In the genomic region with DNA sequence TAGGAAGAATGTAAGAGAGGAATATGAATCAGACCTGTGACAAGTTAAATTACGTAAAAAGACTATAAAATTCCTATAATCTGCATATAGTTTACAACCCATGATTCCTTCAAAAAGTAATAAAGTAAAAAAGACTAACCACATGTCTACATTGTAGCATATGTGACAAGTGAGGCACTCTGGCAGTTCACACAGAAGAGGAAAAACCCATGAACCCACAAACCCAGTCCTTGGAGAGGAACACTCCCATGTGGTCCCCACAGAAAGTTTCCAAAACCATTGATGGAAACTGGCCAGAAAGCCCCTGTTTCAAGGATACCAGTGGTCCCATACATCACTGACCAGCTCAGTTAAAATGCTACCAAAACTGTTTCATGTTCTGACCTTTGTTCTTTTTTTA, we compare ENCODE assay signal across 31 cellular contexts. TPM values are rescaled to one million over a fixed set of nuclear protein-coding genes. Genes with fewer than 3 reads are reported as not detected.
DNase-seq lines count a peak whose midpoint lies in the region; ATAC-seq and TF ChIP-seq lines count a peak whose summit lies in the region.
"Had no signal": no experiment of that assay in that cellular context is flagged by ENCODE, and none has a peak within 500 bp of the region (broad histone marks: within the 10 kb centered on the region; RNA-seq: fewer than 3 reads in every experiment).

No MANE protein-coding gene starts in this region.

- H3K4me1 ChIP-seq in endodermal cell (ENCODE audit: control insufficient read depth, insufficient read depth, low read length), result peaks cover 11% of the 10 kb centered on the region

- ATAC-seq in activated T-cell treated with anti-CD3 and anti-CD28 coated beads, Interleukin-2, amount 50 U/mL, for 72 hours (replicated peaks in 1 of 2), result peak; percentile 13 to 16
- peak; percentile 53 for ATAC-seq in stimulated activated memory B cell treated with anti-CD40 and anti-IgM and Interleukin-4, amounts not matched to agents 10 μg/mL and 1 μg/mL and 100 μg/mL, for 72 hours
- ATAC-seq in HG02870 (IDR thresholded peaks at IDR 0.05; ENCODE audit: unreplicated experiment) (no peak), HG02759 (IDR thresholded peaks at IDR 0.05; ENCODE audit: unreplicated experiment) (no peak)

- peak overlapping the region; percentile 56 to 66 for H3K4me3 Mint-ChIP-seq in activated T-cell treated with anti-CD3 and anti-CD28 coated beads, Interleukin-2, amount 50 U/mL, for 72 hours
- no peak overlapping the region for H3K4me3 Mint-ChIP-seq in endodermal cell
- H3K4me3 Mint-ChIP-seq in stimulated activated memory B cell treated with anti-CD40 and anti-IgM and Interleukin-4, amounts not matched to agents 10 μg/mL and 1 μg/mL and 100 μg/mL, for 72 hours, result no peak overlapping the region
- H3K4me3 Mint-ChIP-seq: brain had no signal

- H3K27ac Mint-ChIP-seq in activated T-cell treated with anti-CD3 and anti-CD28 coated beads, Interleukin-2, amount 50 U/mL, for 72 hours, result peak overlapping the region; percentile 47
- H3K27ac Mint-ChIP-seq in endodermal cell, result peak overlapping the region; percentile 88
- no peak overlapping the region for H3K27ac Mint-ChIP-seq in stimulated activated memory B cell treated with anti-CD40 and anti-IgM and Interleukin-4, amounts not matched to agents 10 μg/mL and 1 μg/mL and 100 μg/mL, for 72 hours

- H3K9ac ChIP-seq in endodermal cell (ENCODE audit: extremely low read depth, low read length, poor library complexity, severe bottlenecking), result no peak overlapping the region

- H3K9me3 Mint-ChIP-seq in activated T-cell treated with anti-CD3 and anti-CD28 coated beads, Interleukin-2, amount 50 U/mL, for 72 hours, result no peaks in the 10 kb centered on the region
- H3K9me3 Mint-ChIP-seq in endodermal cell, result peaks cover 2% of the 10 kb centered on the region
- no peaks in the 10 kb centered on the region for H3K9me3 Mint-ChIP-seq in stimulated activated memory B cell treated with anti-CD40 and anti-IgM and Interleukin-4, amounts not matched to agents 10 μg/mL and 1 μg/mL and 100 μg/mL, for 72 hours
- H3K9me3 Mint-ChIP-seq: memory B cell had no signal

- no peaks in the 10 kb centered on the region for H3K27me3 Mint-ChIP-seq in activated T-cell treated with anti-CD3 and anti-CD28 coated beads, Interleukin-2, amount 50 U/mL, for 72 hours (ENCODE audit: low read depth)
- H3K27me3 Mint-ChIP-seq in endodermal cell (ENCODE audit: insufficient read depth), result no peaks in the 10 kb centered on the region
- no peaks in the 10 kb centered on the region for H3K27me3 Mint-ChIP-seq in stimulated activated memory B cell treated with anti-CD40 and anti-IgM and Interleukin-4, amounts not matched to agents 10 μg/mL and 1 μg/mL and 100 μg/mL, for 72 hours
- H3K27me3 Mint-ChIP-seq: memory B cell had no signal

- H3K4me3 ChIP-seq in NB4 (ENCODE audit: low read depth, low read length) (no peak overlapping the region), endodermal cell (ENCODE audit: low read length) (no peak overlapping the region)
- H3K4me3 ChIP-seq: adrenal gland, heart left ventricle, right atrium auricular region, spleen had no signal

- TF ChIP-seq POLR2A in NB4 (IDR thresholded peaks at IDR 0.05; ENCODE audit: extremely low read depth, insufficient read length), result no peak

- WGBS in endodermal cell (ENCODE audit: insufficient coverage in 1 of 2, insufficient read length in 1 of 2), 2 experiments, result 100% methylated on average over 1 of the region's 1 CpG; no CpG with 5 or more reads in 1 of the 2 experiments

- no peak for DNase-seq in activated T-cell treated with anti-CD3 and anti-CD28 coated beads, Interleukin-2, amount 50 U/mL, for 72 hours
- DNase-seq in activated T-cell treated with anti-CD3 and anti-CD28 coated beads for 4 hours (no peak), NB4 (ENCODE audit: low read depth) (peak; percentile 41), endodermal cell (no peak), NCI-H2227 treated with DMSO at 0.1 percent for 48 hours (lab: John Stamatoyannopoulos, UW) (no peak)
- DNase-seq: activated CD8-positive, alpha-beta memory T cell treated with anti-CD3 and anti-CD28 coated beads for 24 hours; activated T-cell treated with anti-CD3 and anti-CD28 coated beads, Interleukin-2, amount 50 U/mL, for 48 hours; adrenal gland; COR-L47; DND-41; effector CD8-positive, alpha-beta T cell; erythroblast; foreskin fibroblast; H7; heart left ventricle; NCI-H1105; NCI-H2081; NCI-H345; NCI-H748 treated with DMSO at 0.1 percent for 48 hours; spleen; stimulated activated CD4-positive, alpha-beta T cell treated with anti-CD3 and anti-CD28 coated beads, Interleukin-2, amount 100 ng/mL, for 48 hours; stimulated activated naive CD4-positive, alpha-beta T cell; T-helper 9 cell; WERI-Rb-1 had no signal

- H3K36me3 Mint-ChIP-seq in activated T-cell treated with anti-CD3 and anti-CD28 coated beads, Interleukin-2, amount 50 U/mL, for 72 hours (ENCODE audit: insufficient read depth in 2 of 2), result peaks cover 0 to 6% of the 10 kb centered on the region in 2 donors
- peaks cover 7% of the 10 kb centered on the region for H3K36me3 Mint-ChIP-seq in endodermal cell (ENCODE audit: low read depth)
- H3K36me3 Mint-ChIP-seq in stimulated activated memory B cell treated with anti-CD40 and anti-IgM and Interleukin-4, amounts not matched to agents 10 μg/mL and 1 μg/mL and 100 μg/mL, for 72 hours, result peaks cover 6% of the 10 kb centered on the region

- H3K27me3 ChIP-seq in endodermal cell (ENCODE audit: control insufficient read depth, insufficient read depth, low read length, poor library complexity, severe bottlenecking), result no peaks in the 10 kb centered on the region
- H3K27me3 ChIP-seq: adrenal gland, heart left ventricle, right atrium auricular region, spleen had no signal

- H3K9me3 ChIP-seq in endodermal cell (ENCODE audit: control insufficient read depth, low read length), result no peaks in the 10 kb centered on the region
- H3K9me3 ChIP-seq: adrenal gland, heart left ventricle, right atrium auricular region, spleen had no signal

- peaks cover 81% of the 10 kb centered on the region for H3K4me1 Mint-ChIP-seq in activated T-cell treated with anti-CD3 and anti-CD28 coated beads, Interleukin-2, amount 50 U/mL, for 72 hours (ENCODE audit: low read depth)
- H3K4me1 Mint-ChIP-seq in endodermal cell, result peaks cover 57% of the 10 kb centered on the region
- H3K4me1 Mint-ChIP-seq in stimulated activated memory B cell treated with anti-CD40 and anti-IgM and Interleukin-4, amounts not matched to agents 10 μg/mL and 1 μg/mL and 100 μg/mL, for 72 hours, result peaks cover 68% of the 10 kb centered on the region

- no peaks in the 10 kb centered on the region for H3K36me3 ChIP-seq in endodermal cell (ENCODE audit: control insufficient read depth, insufficient read depth, low read length)
- H3K36me3 ChIP-seq: adrenal gland, right atrium auricular region, WERI-Rb-1 had no signal

- no peak overlapping the region for H3K27ac ChIP-seq in endodermal cell (ENCODE audit: low read depth, low read length)
- H3K27ac ChIP-seq: adrenal gland, heart left ventricle, HL-60, right atrium auricular region, spleen, WERI-Rb-1 had no signal

- no peak for TF ChIP-seq CTCF in NB4 (IDR thresholded peaks at IDR 0.05; ENCODE audit: low read depth, low read length)
- TF ChIP-seq CTCF in endodermal cell (conservative IDR thresholded peaks at IDR 0.05), result no peak

RNA-seq across cellular contexts. Expression of a gene that starts 15.7 kb away (rescaled TPM):
- total RNA-seq in activated T-cell treated with anti-CD3 and anti-CD28 coated beads, Interleukin-2, amount 50 U/mL, for 72 hours, result 10 to 100 TPM; 28.1 to 39.2 TPM
- 10 to 100 TPM; 22.9 to 24.5 TPM for total RNA-seq in endodermal cell
- 12.5 TPM for polyA plus RNA-seq in endodermal cell (2013, experiment 1 of 2)
- 11.5 TPM for polyA plus RNA-seq in endodermal cell (2013, experiment 2 of 2)

Comparison
In these comparisons a context has a peak if more than half of its experiments do, and no peak if none do; other contexts are left out.
1. ATAC-seq: peak in activated T-cell treated with anti-CD3 and anti-CD28 coated beads, Interleukin-2, amount 50 U/mL, for 72 hours (2 of 2) and stimulated activated memory B cell treated with anti-CD40 and anti-IgM and Interleukin-4, amounts not matched to agents 10 μg/mL and 1 μg/mL and 100 μg/mL, for 72 hours (single experiment); none in HG02870 (single experiment) and HG02759 (single experiment).
2. H3K4me3 Mint-ChIP-seq: peak in activated T-cell treated with anti-CD3 and anti-CD28 coated beads, Interleukin-2, amount 50 U/mL, for 72 hours (2 of 2); none in endodermal cell (single experiment) and stimulated activated memory B cell treated with anti-CD40 and anti-IgM and Interleukin-4, amounts not matched to agents 10 μg/mL and 1 μg/mL and 100 μg/mL, for 72 hours (single experiment).